7 cellular contexts compared by ENCODE assay signal in genomic region chr9:4679268-4680177, GRCh38.
DNase-seq lines count a peak whose midpoint lies in the region; ATAC-seq lines count a peak whose summit lies in the region.

CDC37L1 (plus strand) TSS chr9:4679569; CDS start chr9:4679768, 199 bp downstream.

- peak; percentile 96 to 97 for DNase-seq in NCI-H1930 (lab: John Stamatoyannopoulos, UW)
- DNase-seq in T-helper 22 cell (ENCODE audit: low read depth): peak; percentile 95
- peak; percentile 99 for DNase-seq in astrocyte of the hippocampus (ENCODE audit: low read depth, low spot score)
- peak; percentile 96 to 98 for DNase-seq in hippocampal formation (lab: John Stamatoyannopoulos, UW)
- DNase-seq in retina: peak; percentile 99

- ATAC-seq in GM18502 (IDR thresholded peaks at IDR 0.05; ENCODE audit: poor library complexity, unreplicated experiment): peak; percentile 97
- peak; percentile 95 for ATAC-seq in HG02970 (IDR thresholded peaks at IDR 0.05; ENCODE audit: low FRiP score, unreplicated experiment)

Comparison
In these comparisons a context has a peak if more than half of its experiments do, and no peak if none do; other contexts are left out.
1. Peak in every context shown above with its lines: DNase-seq and ATAC-seq.